Comparison of ENCODE assay signal across 28 cellular contexts in genomic region chr7:127713758-127714157, GRCh38.
DNase-seq lines count a peak whose midpoint lies in the region; ATAC-seq and TF ChIP-seq lines count a peak whose summit lies in the region.
"Had no signal": no experiment of that assay in that cellular context is flagged by ENCODE, and none has a peak within 500 bp of the region (broad histone marks: within the 10 kb centered on the region; RNA-seq: fewer than 3 reads in every experiment).

No MANE protein-coding gene starts in this region.

- H3K36me3 ChIP-seq in breast epithelium (no peaks in the 10 kb centered on the region), WERI-Rb-1 (peaks cover 46% of the 10 kb centered on the region)
- H3K36me3 ChIP-seq: prostate gland had no signal

- no peaks in the 10 kb centered on the region for H3K4me1 Mint-ChIP-seq in MCF 10A (ENCODE audit: insufficient read depth, unreplicated experiment)

- peak; percentile 51 for ATAC-seq in esophagus mucosa
- no peak for ATAC-seq in activated CD4-positive, CD25-positive, alpha-beta regulatory T cell treated with anti-CD3 and anti-CD28 coated beads, Interleukin-2, amount 50 U/mL, for 24 hours
- ATAC-seq: gastroesophageal sphincter, PC-3 had no signal

- H3K27me3 ChIP-seq in breast epithelium: no peaks in the 10 kb centered on the region
- no peaks in the 10 kb centered on the region for H3K27me3 ChIP-seq in WERI-Rb-1 (ENCODE audit: insufficient read depth, low read depth, severe bottlenecking)
- H3K27me3 ChIP-seq: esophagus squamous epithelium, gastroesophageal sphincter, stomach, tibial nerve had no signal

- POLR2A ChIA-PET in MCF 10A (lab: Yijun Ruan, JAX): interaction anchor here (0.9 kb wide), 1 partner anchor 10 kb away, joined by 4 read pairs; no protein-coding TSS in a partner anchor

- H3K4me3 Mint-ChIP-seq in MCF 10A (ENCODE audit: unreplicated experiment): no peak overlapping the region
- H3K4me3 Mint-ChIP-seq: activated CD4-positive, alpha-beta memory T cell treated with anti-CD3 and anti-CD28 coated beads, Interleukin-2, amount 10 ng/mL, durations not matched to agents 7 days and 5 days; activated naive CD8-positive, alpha-beta T cell treated with anti-CD3 and anti-CD28 coated beads, Interleukin-2, amount 10 ng/mL, durations not matched to agents 7 days and 5 days had no signal

- no peaks in the 10 kb centered on the region for H3K4me1 ChIP-seq in breast epithelium
- H3K4me1 ChIP-seq: gastroesophageal sphincter, prostate gland had no signal

- H3K9me3 ChIP-seq in breast epithelium: no peaks in the 10 kb centered on the region
- H3K9me3 ChIP-seq in WERI-Rb-1 (ENCODE audit: severe bottlenecking): peaks cover 4% of the 10 kb centered on the region
- H3K9me3 ChIP-seq: prostate gland had no signal

- peak overlapping the region; percentile 16 to 23 for H3K27ac ChIP-seq in breast epithelium
- peak overlapping the region; percentile 66 for H3K27ac ChIP-seq in WERI-Rb-1
- H3K27ac ChIP-seq: esophagus squamous epithelium, gastroesophageal sphincter, prostate gland, stomach had no signal

- intact Hi-C loops in breast epithelium (cut with DNase I; ENCODE audit: low total_unique reads): loop anchor here (5.0 kb wide), 1 partner anchor 506 kb away; no protein-coding TSS in a partner anchor
- intact Hi-C loops in MCF 10A (cut with micrococcal nuclease): no loop called here

- H3K36me3 Mint-ChIP-seq in MCF 10A (ENCODE audit: insufficient read depth, unreplicated experiment): peaks cover 82% of the 10 kb centered on the region

- CTCF ChIA-PET in MCF 10A (lab: Yijun Ruan, JAX): interaction anchor here (0.7 to 14.4 kb wide), 5 partner anchors 10 to 701 kb away, joined by 3 to 239 read pairs (median 3); no protein-coding TSS in a partner anchor

- no peak overlapping the region for H3K4me3 ChIP-seq in breast epithelium
- H3K4me3 ChIP-seq in WERI-Rb-1 (ENCODE audit: low read depth, low read length): no peak overlapping the region
- H3K4me3 ChIP-seq: esophagus squamous epithelium, gastroesophageal sphincter, prostate gland, stomach, tibial nerve had no signal

- no peak overlapping the region for H3K27ac Mint-ChIP-seq in MCF 10A (ENCODE audit: low read depth, unreplicated experiment)
- H3K27ac Mint-ChIP-seq: activated CD4-positive, alpha-beta memory T cell treated with anti-CD3 and anti-CD28 coated beads, Interleukin-2, amount 10 ng/mL, durations not matched to agents 7 days and 5 days; activated naive CD8-positive, alpha-beta T cell treated with anti-CD3 and anti-CD28 coated beads, Interleukin-2, amount 10 ng/mL, durations not matched to agents 7 days and 5 days had no signal

- no peak for TF ChIP-seq POLR2A in breast epithelium (IDR thresholded peaks at IDR 0.05)

- BruUV-seq in MCF 10A (replicated peaks; lab: Mats Ljungman, UMichigan): no TSS peak

- TF ChIP-seq CTCF in breast epithelium (IDR thresholded peaks at IDR 0.05) (no peak), MCF 10A (IDR thresholded peaks at IDR 0.05; ENCODE audit: unreplicated experiment) (no peak), WERI-Rb-1 (IDR thresholded peaks at IDR 0.05; ENCODE audit: low read depth, low read length) (no peak)

- H3K9me3 Mint-ChIP-seq in MCF 10A (ENCODE audit: unreplicated experiment): no peaks in the 10 kb centered on the region

- no peaks in the 10 kb centered on the region for H3K27me3 Mint-ChIP-seq in MCF 10A (ENCODE audit: insufficient read depth, unreplicated experiment)
- H3K27me3 Mint-ChIP-seq: activated CD4-positive, alpha-beta memory T cell treated with anti-CD3 and anti-CD28 coated beads, Interleukin-2, amount 10 ng/mL, durations not matched to agents 7 days and 5 days; activated naive CD8-positive, alpha-beta T cell treated with anti-CD3 and anti-CD28 coated beads, Interleukin-2, amount 10 ng/mL, durations not matched to agents 7 days and 5 days had no signal

- DNase-seq in breast epithelium (ENCODE audit: low spot score in 2 of 2) (no peak), MCF 10A (ENCODE audit: unreplicated experiment) (no peak), WERI-Rb-1 (peak; percentile 73), AG20443 (ENCODE audit: low spot score) (no peak), NCI-H1417 (lab: John Stamatoyannopoulos, UW) (no peak), SHP77 treated with DMSO at 0.1 percent for 48 hours (lab: John Stamatoyannopoulos, UW) (no peak)
- DNase-seq: activated CD4-positive, alpha-beta memory T cell treated with anti-CD3 and anti-CD28 coated beads, Interleukin-2, amount 10 ng/mL, durations not matched to agents 7 days and 5 days; activated effector memory CD4-positive, alpha-beta T cell treated with anti-CD3 and anti-CD28 coated beads, Interleukin-2, amount 50 U/mL, for 16 hours; activated naive CD8-positive, alpha-beta T cell treated with anti-CD3 and anti-CD28 coated beads, Interleukin-2, amount 10 ng/mL, durations not matched to agents 7 days and 5 days; AML-193; DND-41; effector memory CD4-positive, alpha-beta T cell; esophagus squamous epithelium; H7; islet precursor cell; Karpas-422; NCI-H1930; NCI-H2227 treated with DMSO at 0.1 percent for 48 hours; PC-3; SHP77; stimulated activated CD8-positive, alpha-beta memory T cell treated with anti-CD3 and anti-CD28 coated beads, Interleukin-4, amount 100 ng/mL, for 48 hours; stomach; T1000 had no signal
